Comparison of ENCODE assay signal across 8 cellular contexts in genomic region chr1:174465855-174466254, GRCh38. TPM values are rescaled to one million over a fixed set of nuclear protein-coding genes. Genes with fewer than 3 reads are reported as not detected.
"Had no signal": no experiment of that assay in that cellular context is flagged by ENCODE, and none has a peak within 500 bp of the region (broad histone marks: within the 10 kb centered on the region; RNA-seq: fewer than 3 reads in every experiment).

No MANE protein-coding gene starts in this region.

- DNase-seq: GM23248, GOT3, HCEC 1CT, KG1 had no signal

- H3K9me3 Mint-ChIP-seq: H9, IgD-negative memory B cell had no signal

- H2AFZ ChIP-seq: GM23248 had no signal

- H3K4me3 ChIP-seq: GM23248 had no signal

- H3K4me1 Mint-ChIP-seq: H9 had no signal

- H3K4me3 Mint-ChIP-seq: H9 had no signal

- H3K9ac ChIP-seq: GM23248 had no signal

- H3K27me3 Mint-ChIP-seq: IgD-negative memory B cell had no signal

- H3K27ac ChIP-seq: GM23248 had no signal

- FAIRE-seq: HTR-8/SVneo had no signal

- H3K27ac Mint-ChIP-seq: IgD-negative memory B cell had no signal

RNA-seq across cellular contexts. Expression of gene GPR52, which starts 18.1 kb away (rescaled TPM):
- total RNA-seq: GM23248, H4 had no signal
- polyA plus RNA-seq: GM23248, IgD-negative memory B cell had no signal
